Comparison of ENCODE assay signal across 25 cellular contexts in the genomic region with DNA sequence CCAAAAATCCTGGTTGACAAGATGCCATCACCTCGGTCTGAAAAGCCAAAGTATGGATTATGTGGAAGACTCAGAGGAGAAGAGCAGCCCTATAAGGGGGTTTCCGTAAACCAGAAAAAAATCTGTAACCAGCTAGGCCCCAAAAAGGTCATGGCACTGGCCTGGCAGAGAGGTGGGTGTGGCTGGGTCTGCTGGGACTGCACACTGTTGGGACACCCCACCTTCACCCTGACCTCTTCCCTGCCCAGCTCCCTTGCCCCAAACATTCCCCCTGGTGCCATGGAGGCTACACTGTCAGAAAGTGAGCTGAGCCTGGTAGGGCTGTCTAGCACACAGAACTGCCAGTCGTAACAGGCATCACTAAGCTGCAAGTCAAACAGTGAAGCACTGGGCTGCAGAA. TPM values are rescaled to one million over a fixed set of nuclear protein-coding genes. Genes with fewer than 3 reads are reported as not detected.
DNase-seq lines count a peak whose midpoint lies in the region; ATAC-seq, FAIRE-seq and TF ChIP-seq lines count a peak whose summit lies in the region.
"Had no signal": no experiment of that assay in that cellular context is flagged by ENCODE, and none has a peak within 500 bp of the region (broad histone marks: within the 10 kb centered on the region; RNA-seq: fewer than 3 reads in every experiment).

No MANE protein-coding gene starts in this region.

- no peaks in the 10 kb centered on the region for H3K79me2 ChIP-seq in GM12878 (ENCODE audit: control insufficient read depth, insufficient read depth, low read length)

- H3K27ac ChIP-seq in GM12878 (ENCODE audit: control insufficient read depth, insufficient read depth) = no peak overlapping the region
- H3K27ac ChIP-seq: BLaER1, SJSA1 had no signal

- POLR2A ChIA-PET in GM12878 (lab: Charles Lee) = no interaction called here

- no peaks in the 10 kb centered on the region for H4K20me1 ChIP-seq in GM12878 (ENCODE audit: control insufficient read depth, insufficient read depth)
- H4K20me1 ChIP-seq: BLaER1 had no signal

- H3K4me3 ChIP-seq in H7 (ENCODE audit: insufficient read depth, low read depth, low read length) = no peak overlapping the region
- no peak overlapping the region for H3K4me3 ChIP-seq in GM12878
- H3K4me3 ChIP-seq: BLaER1, SJSA1 had no signal

- H3K36me3 ChIP-seq in H7 (replicated peaks; ENCODE audit: control insufficient read depth, insufficient read depth, low read length) = no peaks in the 10 kb centered on the region
- no peaks in the 10 kb centered on the region for H3K36me3 ChIP-seq in GM12878 (ENCODE audit: control insufficient read depth in 2 of 2, insufficient read depth in 2 of 2, low read length in 1 of 2)
- H3K36me3 ChIP-seq: BLaER1, SJSA1 had no signal

- no peak for TF ChIP-seq CTCF in GM12878 (IDR thresholded peaks at IDR 0.05 in 2 of 3, conservative IDR thresholded peaks at IDR 0.05 in 1 of 3; ENCODE audit: control insufficient read depth in 2 of 3, extremely low read depth in 1 of 3, insufficient read depth in 1 of 3, low read depth in 3 of 3, low read length in 3 of 3)

- RAD21 ChIA-PET in GM12878 (lab: Charles Lee; ENCODE audit: unreplicated experiment) = interaction anchor here (0.5 kb wide), 1 partner anchor 313 kb away, joined by 3 read pairs; no protein-coding TSS in a partner anchor

- TF ChIP-seq RAD21 in GM12878 (IDR thresholded peaks at IDR 0.05; ENCODE audit: insufficient read depth, low read depth, low read length) = no peak

- FAIRE-seq in GM12878 (lab: Jason Lieb, UNC) = no peak
- FAIRE-seq: GM12892, GM18507, HTR-8/SVneo, RCC 7860 had no signal

- no peaks in the 10 kb centered on the region for H3K4me1 ChIP-seq in GM12878 (ENCODE audit: control insufficient read depth, insufficient read depth, low read length)
- H3K4me1 ChIP-seq: BLaER1, Caco-2, SJSA1 had no signal

- DNase-seq in H7 (peak; percentile 20), GM12878 (ENCODE audit: low read depth, low spot score) (no peak), left lobe of liver (ENCODE audit: low spot score) (peak; percentile 27), ureter (ENCODE audit: low spot score) (peak; percentile 20), NCI-H2029 treated with DMSO at 0.1 percent for 48 hours (lab: John Stamatoyannopoulos, UW) (no peak), AML-193 (lab: John Stamatoyannopoulos, UW) (no peak), hypothalamus (lab: John Stamatoyannopoulos, UW) (no peak)
- DNase-seq: Caco-2; CD4-positive, alpha-beta T cell; DND-41; HFFc6; NCI-H1105 treated with DMSO at 0.1 percent for 48 hours; NCI-H2081 treated with DMSO at 0.1 percent for 48 hours; NCI-H446; NCI-H526; OCI-M1 had no signal

- H3K4me2 ChIP-seq in GM12878 (ENCODE audit: control insufficient read depth, insufficient read depth) = no peak overlapping the region
- H3K4me2 ChIP-seq: BLaER1 had no signal

- no peak for TF ChIP-seq POLR2A in GM12878 (IDR thresholded peaks at IDR 0.05; ENCODE audit: low read depth, low read length)

- H3K27me3 ChIP-seq in H7 (ENCODE audit: control insufficient read depth, insufficient read depth, low read length) (no peaks in the 10 kb centered on the region), GM12878 (replicated peaks in 1 of 2; ENCODE audit: control insufficient read depth in 2 of 2, insufficient read depth in 2 of 2, low read length in 1 of 2) (no peaks in the 10 kb centered on the region)
- H3K27me3 ChIP-seq: BLaER1, SJSA1 had no signal

- intact Hi-C loops in GM12878 (cut with micrococcal nuclease; ENCODE audit: unreplicated experiment) = no loop called here

- in situ Hi-C loops in GM12878 (cut with MboI) = no loop called here

- no TSS peak for BruUV-seq in GM12878 (replicated peaks; lab: Mats Ljungman, UMichigan)

- CTCF ChIA-PET in GM12878 (lab: Yijun Ruan, JAX) = interaction anchor here (0.9 kb wide), 2 partner anchors 8 to 63 kb away, joined by 3 to 4 read pairs; no protein-coding TSS in a partner anchor

- no peak overlapping the region for H2AFZ ChIP-seq in GM12878 (ENCODE audit: control insufficient read depth, low read depth, low read length)

- no peak for TF ChIP-seq EP300 in GM12878 (IDR thresholded peaks at IDR 0.05; ENCODE audit: borderline replicate concordance in 1 of 2, control insufficient read depth in 1 of 2, low read depth in 2 of 2, low read length in 2 of 2)

- SMC1A ChIA-PET in GM12878 (lab: Charles Lee; ENCODE audit: uncharacterized antibody, unreplicated experiment) = no interaction called here

- no peaks in the 10 kb centered on the region for H3K9me3 ChIP-seq in GM12878 (replicated peaks; ENCODE audit: control insufficient read depth, insufficient read depth, low read length)
- H3K9me3 ChIP-seq: BLaER1, Caco-2, SJSA1 had no signal

- H3K9ac ChIP-seq in GM12878 (ENCODE audit: control insufficient read depth, insufficient read depth, low read length) = no peak overlapping the region
- H3K9ac ChIP-seq: BLaER1 had no signal

- 67% methylated on average over 3 of the region's 3 CpGs for WGBS in GM12878 (ENCODE audit: insufficient coverage, insufficient replicate concordance, low lambda C conversion rate, missing lambda C conversion rate)

- ATAC-seq in GM12878 (no peak), left lobe of liver (no peak)
- ATAC-seq: Right ventricle myocardium inferior had no signal

TF ChIP-seq in GM12878, 131 proteins besides CTCF, POLR2A, EP300 and RAD21:
- 0 out of 2 replicates have a peak, but pooled peaks have one; percentile 15 for TF ChIP-seq NR2F1 (conservative IDR thresholded peaks at IDR 0.05)
- no peak for TF ChIP-seq RAD51 (IDR thresholded peaks at IDR 0.05)
TF ChIP-seq in GM12878: peak in this region for 1.

RNA-seq across cellular contexts. Expression of gene SLC47A2, which starts 6.5 kb away (rescaled TPM):
- total RNA-seq in H7 (2014; rRNA removed; shearing (Covaris generic)) = not detected in 2 replicates
- total RNA-seq in GM12878 (2013; cell fraction: nucleolus; rRNA removed) = not detected in 2 replicates
- total RNA-seq in GM12878 (2014; rRNA removed) (not detected in 2 replicates), GM12878 (2014; rRNA removed; fragmentation: Illumina TruSeq; extraction: Trizol) (not detected in 2 replicates), GM12878 (2021) (not detected in 2 replicates), left lobe of liver (not detected), ureter (not detected)
- not detected for polyA plus RNA-seq in GM12878 (2011; ENCODE audit: low read depth)
- polyA plus RNA-seq in GM12878 (2011; rRNA removed) (not detected in 2 replicates), GM12878 (2014; fragmentation: Illumina TruSeq; extraction: Trizol) (not detected in 2 replicates), GM12878 (2014; fragmentation: Nextera tagmentation; extraction: Ambion mirVana) (not detected), GM12878 (2014; rRNA removed) (not detected in 2 replicates), GM12878 (2016; fragmentation: Nextera tagmentation; extraction: Ambion mirVana) (not detected)
- 0.03 TPM in 1 of 2 replicates, not detected in the other for polyA plus RNA-seq in GM12878 (2011; cell fraction: cytosol; rRNA removed)
- 0.06 TPM in 1 of 2 replicates, not detected in the other for polyA plus RNA-seq in GM12878 (2011; cell fraction: nucleus; rRNA removed)
- not detected in 2 replicates for polyA plus RNA-seq in GM12878 (2012)
- polyA minus RNA-seq in GM12878 (2011; rRNA and poly(A)+ RNA removed) = not detected in 2 replicates
- not detected in 2 replicates for polyA minus RNA-seq in GM12878 (2011; cell fraction: cytosol; rRNA and poly(A)+ RNA removed)
- polyA minus RNA-seq in GM12878 (2011; cell fraction: nucleus; rRNA and poly(A)+ RNA removed) = 0.12 TPM in 1 of 2 replicates, not detected in the other
- total RNA-seq: CD4-positive, alpha-beta T cell; H4; HFFc6; Right ventricle myocardium inferior; SJSA1 had no signal

RNA-seq across cellular contexts. Expression of gene ALDH3A1, which starts 38.3 kb away (rescaled TPM):
- total RNA-seq in H7 (2014; rRNA removed; shearing (Covaris generic)) = 0.24 and 0.26 TPM in 2 replicates
- total RNA-seq in GM12878 (2013; cell fraction: nucleolus; rRNA removed) = not detected in 2 replicates
- not detected in 2 replicates for total RNA-seq in GM12878 (2014; rRNA removed)
- not detected in 2 replicates for total RNA-seq in GM12878 (2014; rRNA removed; fragmentation: Illumina TruSeq; extraction: Trizol)
- total RNA-seq in GM12878 (2021) = not detected in 2 replicates
- not detected for polyA plus RNA-seq in GM12878 (2011; ENCODE audit: low read depth)
- polyA plus RNA-seq in GM12878 (2011; rRNA removed) = not detected in 2 replicates
- not detected in 2 replicates for polyA plus RNA-seq in GM12878 (2011; cell fraction: cytosol; rRNA removed)
- not detected in 2 replicates for polyA plus RNA-seq in GM12878 (2011; cell fraction: nucleus; rRNA removed)
- polyA plus RNA-seq in GM12878 (2012) = 0.28 TPM in 2 replicates
- not detected in 2 replicates for polyA plus RNA-seq in GM12878 (2014; fragmentation: Illumina TruSeq; extraction: Trizol)
- not detected for polyA plus RNA-seq in GM12878 (2014; fragmentation: Nextera tagmentation; extraction: Ambion mirVana)
- 0.20 TPM in 1 of 2 replicates, not detected in the other for polyA plus RNA-seq in GM12878 (2014; rRNA removed)
- not detected for polyA plus RNA-seq in GM12878 (2016; fragmentation: Nextera tagmentation; extraction: Ambion mirVana)
- not detected in 2 replicates for polyA minus RNA-seq in GM12878 (2011; rRNA and poly(A)+ RNA removed)
- polyA minus RNA-seq in GM12878 (2011; cell fraction: cytosol; rRNA and poly(A)+ RNA removed) = not detected in 2 replicates
- not detected in 2 replicates for polyA minus RNA-seq in GM12878 (2011; cell fraction: nucleus; rRNA and poly(A)+ RNA removed)
- 1.5 TPM for total RNA-seq in left lobe of liver
- total RNA-seq in ureter = 1.2 TPM
- total RNA-seq: CD4-positive, alpha-beta T cell; Right ventricle myocardium inferior; SJSA1 had no signal
- polyA plus RNA-seq: IgD-negative memory B cell had no signal

Comparison
In these comparisons a context has a peak if more than half of its experiments do, and no peak if none do; other contexts are left out.
1. DNase-seq: peak in H7 (single experiment), left lobe of liver (single experiment) and ureter (single experiment); none in GM12878 (single experiment), NCI-H2029 treated with DMSO at 0.1 percent for 48 hours (single experiment), AML-193 (0 of 2) and hypothalamus (0 of 51).